1 cellular context compared by ENCODE assay signal in the genomic region with DNA sequence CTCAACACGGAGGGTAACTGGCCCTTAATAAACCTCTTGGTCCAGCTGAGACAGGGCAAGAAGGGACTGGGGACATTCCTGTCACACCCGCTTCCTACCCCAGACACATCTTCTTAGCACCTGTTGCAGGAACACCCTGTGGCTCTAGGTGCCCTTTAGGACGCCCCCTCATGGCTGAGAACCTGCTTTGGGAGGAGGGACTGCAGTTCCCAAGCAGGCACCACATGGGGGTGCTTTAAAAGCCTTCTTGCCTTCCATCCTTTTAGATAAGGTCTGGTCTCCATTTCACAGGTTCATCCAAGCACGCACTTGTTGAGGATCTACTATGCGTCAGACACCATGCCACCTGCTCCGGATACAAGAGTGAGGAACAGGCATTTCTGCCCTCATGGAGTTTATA.
TF ChIP-seq lines count a peak whose summit lies in the region.

No MANE protein-coding gene starts in this region.

TF ChIP-seq in GM12878, 131 proteins besides CTCF, POLR2A, EP300 and RAD21:
- TF ChIP-seq KAT2A (conservative IDR thresholded peaks at IDR 0.05; ENCODE audit: control insufficient read depth, low read depth, low read length) (no peak), LARP7 (IDR thresholded peaks at IDR 0.05) (no peak), NFYA (IDR thresholded peaks at IDR 0.05; ENCODE audit: borderline replicate concordance, low read depth, low read length) (no peak), RB1 (IDR thresholded peaks at IDR 0.05; ENCODE audit: borderline replicate concordance) (no peak), JUND (IDR thresholded peaks at IDR 0.05; ENCODE audit: low read depth, low read length) (no peak)
- TF ChIP-seq, protein P1, sequence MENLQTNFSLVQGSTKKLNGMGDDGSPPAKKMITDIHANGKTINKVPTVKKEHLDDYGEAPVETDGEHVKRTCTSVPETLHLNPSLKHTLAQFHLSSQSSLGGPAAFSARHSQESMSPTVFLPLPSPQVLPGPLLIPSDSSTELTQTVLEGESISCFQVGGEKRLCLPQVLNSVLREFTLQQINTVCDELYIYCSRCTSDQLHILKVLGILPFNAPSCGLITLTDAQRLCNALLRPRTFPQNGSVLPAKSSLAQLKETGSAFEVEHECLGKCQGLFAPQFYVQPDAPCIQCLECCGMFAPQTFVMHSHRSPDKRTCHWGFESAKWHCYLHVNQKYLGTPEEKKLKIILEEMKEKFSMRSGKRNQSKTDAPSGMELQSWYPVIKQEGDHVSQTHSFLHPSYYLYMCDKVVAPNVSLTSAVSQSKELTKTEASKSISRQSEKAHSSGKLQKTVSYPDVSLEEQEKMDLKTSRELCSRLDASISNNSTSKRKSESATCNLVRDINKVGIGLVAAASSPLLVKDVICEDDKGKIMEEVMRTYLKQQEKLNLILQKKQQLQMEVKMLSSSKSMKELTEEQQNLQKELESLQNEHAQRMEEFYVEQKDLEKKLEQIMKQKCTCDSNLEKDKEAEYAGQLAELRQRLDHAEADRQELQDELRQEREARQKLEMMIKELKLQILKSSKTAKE (IDR thresholded peaks at IDR 0.05; ENCODE audit: low read depth, poor library complexity, severe bottlenecking) = no peak
- TF ChIP-seq, protein P2, sequence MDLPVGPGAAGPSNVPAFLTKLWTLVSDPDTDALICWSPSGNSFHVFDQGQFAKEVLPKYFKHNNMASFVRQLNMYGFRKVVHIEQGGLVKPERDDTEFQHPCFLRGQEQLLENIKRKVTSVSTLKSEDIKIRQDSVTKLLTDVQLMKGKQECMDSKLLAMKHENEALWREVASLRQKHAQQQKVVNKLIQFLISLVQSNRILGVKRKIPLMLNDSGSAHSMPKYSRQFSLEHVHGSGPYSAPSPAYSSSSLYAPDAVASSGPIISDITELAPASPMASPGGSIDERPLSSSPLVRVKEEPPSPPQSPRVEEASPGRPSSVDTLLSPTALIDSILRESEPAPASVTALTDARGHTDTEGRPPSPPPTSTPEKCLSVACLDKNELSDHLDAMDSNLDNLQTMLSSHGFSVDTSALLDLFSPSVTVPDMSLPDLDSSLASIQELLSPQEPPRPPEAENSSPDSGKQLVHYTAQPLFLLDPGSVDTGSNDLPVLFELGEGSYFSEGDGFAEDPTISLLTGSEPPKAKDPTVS (IDR thresholded peaks at IDR 0.05; ENCODE audit: low read depth, low read length) = no peak
- TF ChIP-seq, protein P3, sequence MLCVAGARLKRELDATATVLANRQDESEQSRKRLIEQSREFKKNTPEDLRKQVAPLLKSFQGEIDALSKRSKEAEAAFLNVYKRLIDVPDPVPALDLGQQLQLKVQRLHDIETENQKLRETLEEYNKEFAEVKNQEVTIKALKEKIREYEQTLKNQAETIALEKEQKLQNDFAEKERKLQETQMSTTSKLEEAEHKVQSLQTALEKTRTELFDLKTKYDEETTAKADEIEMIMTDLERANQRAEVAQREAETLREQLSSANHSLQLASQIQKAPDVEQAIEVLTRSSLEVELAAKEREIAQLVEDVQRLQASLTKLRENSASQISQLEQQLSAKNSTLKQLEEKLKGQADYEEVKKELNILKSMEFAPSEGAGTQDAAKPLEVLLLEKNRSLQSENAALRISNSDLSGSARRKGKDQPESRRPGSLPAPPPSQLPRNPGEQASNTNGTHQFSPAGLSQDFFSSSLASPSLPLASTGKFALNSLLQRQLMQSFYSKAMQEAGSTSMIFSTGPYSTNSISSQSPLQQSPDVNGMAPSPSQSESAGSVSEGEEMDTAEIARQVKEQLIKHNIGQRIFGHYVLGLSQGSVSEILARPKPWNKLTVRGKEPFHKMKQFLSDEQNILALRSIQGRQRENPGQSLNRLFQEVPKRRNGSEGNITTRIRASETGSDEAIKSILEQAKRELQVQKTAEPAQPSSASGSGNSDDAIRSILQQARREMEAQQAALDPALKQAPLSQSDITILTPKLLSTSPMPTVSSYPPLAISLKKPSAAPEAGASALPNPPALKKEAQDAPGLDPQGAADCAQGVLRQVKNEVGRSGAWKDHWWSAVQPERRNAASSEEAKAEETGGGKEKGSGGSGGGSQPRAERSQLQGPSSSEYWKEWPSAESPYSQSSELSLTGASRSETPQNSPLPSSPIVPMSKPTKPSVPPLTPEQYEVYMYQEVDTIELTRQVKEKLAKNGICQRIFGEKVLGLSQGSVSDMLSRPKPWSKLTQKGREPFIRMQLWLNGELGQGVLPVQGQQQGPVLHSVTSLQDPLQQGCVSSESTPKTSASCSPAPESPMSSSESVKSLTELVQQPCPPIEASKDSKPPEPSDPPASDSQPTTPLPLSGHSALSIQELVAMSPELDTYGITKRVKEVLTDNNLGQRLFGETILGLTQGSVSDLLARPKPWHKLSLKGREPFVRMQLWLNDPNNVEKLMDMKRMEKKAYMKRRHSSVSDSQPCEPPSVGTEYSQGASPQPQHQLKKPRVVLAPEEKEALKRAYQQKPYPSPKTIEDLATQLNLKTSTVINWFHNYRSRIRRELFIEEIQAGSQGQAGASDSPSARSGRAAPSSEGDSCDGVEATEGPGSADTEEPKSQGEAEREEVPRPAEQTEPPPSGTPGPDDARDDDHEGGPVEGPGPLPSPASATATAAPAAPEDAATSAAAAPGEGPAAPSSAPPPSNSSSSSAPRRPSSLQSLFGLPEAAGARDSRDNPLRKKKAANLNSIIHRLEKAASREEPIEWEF (IDR thresholded peaks at IDR 0.05; ENCODE audit: insufficient replicate concordance, low read depth, low read length) = no peak
- TF ChIP-seq, protein P4, sequence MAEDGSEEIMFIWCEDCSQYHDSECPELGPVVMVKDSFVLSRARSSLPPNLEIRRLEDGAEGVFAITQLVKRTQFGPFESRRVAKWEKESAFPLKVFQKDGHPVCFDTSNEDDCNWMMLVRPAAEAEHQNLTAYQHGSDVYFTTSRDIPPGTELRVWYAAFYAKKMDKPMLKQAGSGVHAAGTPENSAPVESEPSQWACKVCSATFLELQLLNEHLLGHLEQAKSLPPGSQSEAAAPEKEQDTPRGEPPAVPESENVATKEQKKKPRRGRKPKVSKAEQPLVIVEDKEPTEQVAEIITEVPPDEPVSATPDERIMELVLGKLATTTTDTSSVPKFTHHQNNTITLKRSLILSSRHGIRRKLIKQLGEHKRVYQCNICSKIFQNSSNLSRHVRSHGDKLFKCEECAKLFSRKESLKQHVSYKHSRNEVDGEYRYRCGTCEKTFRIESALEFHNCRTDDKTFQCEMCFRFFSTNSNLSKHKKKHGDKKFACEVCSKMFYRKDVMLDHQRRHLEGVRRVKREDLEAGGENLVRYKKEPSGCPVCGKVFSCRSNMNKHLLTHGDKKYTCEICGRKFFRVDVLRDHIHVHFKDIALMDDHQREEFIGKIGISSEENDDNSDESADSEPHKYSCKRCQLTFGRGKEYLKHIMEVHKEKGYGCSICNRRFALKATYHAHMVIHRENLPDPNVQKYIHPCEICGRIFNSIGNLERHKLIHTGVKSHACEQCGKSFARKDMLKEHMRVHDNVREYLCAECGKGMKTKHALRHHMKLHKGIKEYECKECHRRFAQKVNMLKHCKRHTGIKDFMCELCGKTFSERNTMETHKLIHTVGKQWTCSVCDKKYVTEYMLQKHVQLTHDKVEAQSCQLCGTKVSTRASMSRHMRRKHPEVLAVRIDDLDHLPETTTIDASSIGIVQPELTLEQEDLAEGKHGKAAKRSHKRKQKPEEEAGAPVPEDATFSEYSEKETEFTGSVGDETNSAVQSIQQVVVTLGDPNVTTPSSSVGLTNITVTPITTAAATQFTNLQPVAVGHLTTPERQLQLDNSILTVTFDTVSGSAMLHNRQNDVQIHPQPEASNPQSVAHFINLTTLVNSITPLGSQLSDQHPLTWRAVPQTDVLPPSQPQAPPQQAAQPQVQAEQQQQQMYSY (CRISPR knock-in tag; IDR thresholded peaks at IDR 0.05) = no peak
TF ChIP-seq in GM12878: peak in this region for 0.
